In the genomic region with DNA sequence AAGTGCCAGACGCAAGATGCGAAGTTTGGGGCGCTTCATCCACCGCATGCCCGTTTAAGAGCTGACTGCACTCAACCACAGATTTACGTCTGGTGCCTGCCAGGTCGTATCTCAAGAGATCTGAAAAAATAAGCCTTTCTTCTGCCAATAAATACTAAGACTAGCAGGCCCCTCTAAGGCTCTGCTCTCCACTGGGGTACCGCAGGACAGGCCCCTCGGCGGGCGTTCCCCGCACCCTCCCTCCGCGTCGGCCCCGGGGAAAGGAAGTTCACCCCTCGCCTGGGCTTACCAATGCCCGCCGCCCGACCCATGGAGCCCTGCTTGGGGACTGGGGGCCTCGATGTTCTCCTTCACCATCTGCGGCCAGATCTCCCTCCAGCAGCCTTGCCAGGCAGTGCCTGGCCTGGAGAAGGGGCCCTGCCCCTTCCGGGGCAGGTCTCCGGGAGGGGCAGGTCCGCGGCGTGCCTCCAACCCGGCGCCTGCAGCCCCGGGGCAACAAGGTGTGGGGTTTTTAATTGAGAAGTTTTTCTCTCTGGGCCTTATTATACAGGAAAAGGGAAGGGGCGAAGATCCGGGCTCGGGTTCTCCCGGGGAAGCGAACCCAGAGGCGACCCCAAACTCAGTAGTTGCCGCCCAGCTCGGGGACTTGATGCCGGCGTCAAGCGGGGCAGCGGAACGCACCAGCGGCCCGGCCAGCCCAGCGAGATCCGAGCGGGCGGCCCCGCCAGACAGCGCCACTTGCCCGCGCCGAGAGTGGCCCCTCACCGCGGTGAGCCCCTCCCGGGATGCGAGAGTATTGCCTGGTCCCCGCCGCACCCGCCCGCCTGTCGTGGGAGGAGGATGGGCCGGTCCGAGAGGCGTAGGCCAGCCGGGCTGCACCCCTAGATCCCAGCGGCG, we compare ENCODE assay signal across 8 cellular contexts. TPM values are rescaled to one million over a fixed set of nuclear protein-coding genes. Genes with fewer than 3 reads are reported as not detected.
DNase-seq lines count a peak whose midpoint lies in the region; ATAC-seq and TF ChIP-seq lines count a peak whose summit lies in the region.

No MANE protein-coding gene starts in this region.

- peak overlapping the region; percentile 96 for H2AFZ ChIP-seq in OCI-LY7 (ENCODE audit: low read length)

- DNase-seq in AG04449 (ENCODE audit: low read depth, low spot score) (no peak), OCI-LY7 (ENCODE audit: low spot score) (peak; percentile 59), cardiac muscle cell (ENCODE audit: low read depth in 1 of 2, low spot score in 1 of 2) (peak; percentile 36 to 46), progenitor cell of endocrine pancreas (ENCODE audit: low spot score, unreplicated experiment) (peak; percentile 26), HPDE6-E6E7 (ENCODE audit: extremely low spot score) (no peak)
- peak; percentile 37 for DNase-seq in activated naive CD4-positive, alpha-beta T cell treated with anti-CD3 and anti-CD28 coated beads, Interleukin-2, amount 50 U/mL, for 16 hours

- H3K4me2 ChIP-seq in OCI-LY7 (ENCODE audit: low read length) = peak overlapping the region; percentile 90

- ATAC-seq in GM18502 (IDR thresholded peaks at IDR 0.05; ENCODE audit: poor library complexity, unreplicated experiment) (peak; percentile 60), HG02885 (IDR thresholded peaks at IDR 0.05; ENCODE audit: poor library complexity, unreplicated experiment) (peak; percentile 57)

- CTCF ChIA-PET in AG04449 (lab: Yijun Ruan, JAX) = interaction anchor here (1.0 to 1.2 kb wide), 2 partner anchors 215 to 473 kb away, joined by 3 to 7 read pairs; partner anchors contain the start of gene LPCAT4
- CTCF ChIA-PET in OCI-LY7 (lab: Charles Lee; ENCODE audit: unreplicated experiment) = interaction anchor here (0.6 kb wide), 1 partner anchor 812 kb away, joined by 3 read pairs; no protein-coding TSS in a partner anchor

- peaks cover 22% of the 10 kb centered on the region for H3K27me3 Mint-ChIP-seq in progenitor cell of endocrine pancreas

- peaks cover 12% of the 10 kb centered on the region for H3K4me1 Mint-ChIP-seq in progenitor cell of endocrine pancreas (ENCODE audit: low read depth)

- no peaks in the 10 kb centered on the region for H3K27me3 ChIP-seq in cardiac muscle cell

- no peaks in the 10 kb centered on the region for H3K9me3 Mint-ChIP-seq in progenitor cell of endocrine pancreas (ENCODE audit: low read depth)

- H3K9me3 ChIP-seq in OCI-LY7 (ENCODE audit: low read length) (no peaks in the 10 kb centered on the region), cardiac muscle cell (ENCODE audit: low read depth) (no peaks in the 10 kb centered on the region)

- H3K9me2 ChIP-seq in OCI-LY7 (ENCODE audit: insufficient read depth, low read length) = no peaks in the 10 kb centered on the region

- H3K4me1 ChIP-seq in OCI-LY7 (ENCODE audit: insufficient read depth, low read length, poor library complexity, severe bottlenecking) = peaks cover 14% of the 10 kb centered on the region
- H3K4me1 ChIP-seq in cardiac muscle cell (ENCODE audit: low read depth) = peaks cover 4% of the 10 kb centered on the region

- no TSS peak for BruUV-seq in OCI-LY7 (replicated peaks; lab: Mats Ljungman, UMichigan)

- POLR2A ChIA-PET in AG04449 (lab: Yijun Ruan, JAX) (interaction anchor here (1.3 to 1.6 kb wide), 2 partner anchors 145 to 240 kb away, joined by 3 to 4 read pairs; partner anchors contain the start of genes GOLGA8A, NOP10 and NUTM1), OCI-LY7 (lab: Charles Lee) (interaction anchor here (0.5 to 1.5 kb wide), 5 partner anchors 9 to 481 kb away, joined by 3 to 5 read pairs (median 3); partner anchors contain the start of genes EMC7, LPCAT4 and PGBD4)

- 0 out of 2 replicates have a peak, but pooled peaks cover 3% of the 10 kb centered on the region for H4K20me1 ChIP-seq in OCI-LY7 (ENCODE audit: insufficient read depth, low read length)

- peaks cover 17% of the 10 kb centered on the region; the same call in 1 of the 2 replicates for H3K79me2 ChIP-seq in OCI-LY7 (ENCODE audit: insufficient read depth, low read depth, low read length)

- TF ChIP-seq CTCF in AG04449 (IDR thresholded peaks at IDR 0.05; ENCODE audit: insufficient read depth, low read length, missing control alignments) (no peak), OCI-LY7 (conservative IDR thresholded peaks at IDR 0.05; ENCODE audit: low read length) (no peak), cardiac muscle cell (IDR thresholded peaks at IDR 0.05; ENCODE audit: low read depth, low read length) (no peak), progenitor cell of endocrine pancreas (IDR thresholded peaks at IDR 0.05; ENCODE audit: unreplicated experiment) (no peak)

- H3K4me3 ChIP-seq in AG04449 (ENCODE audit: low read depth, low read length) (peak overlapping the region; percentile 71), OCI-LY7 (ENCODE audit: low read depth, low read length, poor library complexity, severe bottlenecking) (peak overlapping the region; percentile 95), cardiac muscle cell (peak overlapping the region; percentile 89)

- no peaks in the 10 kb centered on the region for H3K36me3 Mint-ChIP-seq in progenitor cell of endocrine pancreas (ENCODE audit: insufficient read depth)

- peak overlapping the region; percentile 19 for H3K27ac Mint-ChIP-seq in progenitor cell of endocrine pancreas

- H3K27ac ChIP-seq in OCI-LY7 (ENCODE audit: low read depth, low read length, poor library complexity, severe bottlenecking) (peak overlapping the region; percentile 4), cardiac muscle cell (no peak overlapping the region)

- no peaks in the 10 kb centered on the region for H3K36me3 ChIP-seq in OCI-LY7 (ENCODE audit: insufficient read depth, low read length)
- no peaks in the 10 kb centered on the region for H3K36me3 ChIP-seq in cardiac muscle cell

- peak overlapping the region; percentile 80 for H3K4me3 Mint-ChIP-seq in progenitor cell of endocrine pancreas (ENCODE audit: low read depth)

- intact Hi-C loops in OCI-LY7 (cut with micrococcal nuclease; ENCODE audit: unreplicated experiment) = loop anchor here (1.0 to 10.0 kb wide), 2 partner anchors 58 to 472 kb away; no protein-coding TSS in a partner anchor

RNA-seq across cellular contexts. Expression of gene GOLGA8B, which starts 0.7 kb away (rescaled TPM):
- 71.7 and 91.3 TPM in 2 replicates for total RNA-seq in OCI-LY7 (2014; rRNA removed; shearing (Covaris generic))
- total RNA-seq in OCI-LY7 (2022) = 125 and 136 TPM in 2 replicates
- total RNA-seq in cardiac muscle cell = 82.3 and 139 TPM in 2 replicates
- 84.1 and 86.8 TPM in 2 replicates for polyA plus RNA-seq in cardiac muscle cell
- 104 and 123 TPM in 2 replicates for total RNA-seq in progenitor cell of endocrine pancreas

Comparison
In these comparisons a context has a peak if more than half of its experiments do, and no peak if none do; other contexts are left out.
1. DNase-seq: peak in OCI-LY7 (single experiment), activated naive CD4-positive, alpha-beta T cell treated with anti-CD3 and anti-CD28 coated beads, Interleukin-2, amount 50 U/mL, for 16 hours (single experiment), cardiac muscle cell (2 of 2) and progenitor cell of endocrine pancreas (single experiment); none in AG04449 (single experiment) and HPDE6-E6E7 (single experiment).
2. Peak in every context shown above with its lines, with median percentiles within 50 percentile points of each other: H3K4me3 ChIP-seq.